ENCODE assay signal across 23 cellular contexts in the genomic region with DNA sequence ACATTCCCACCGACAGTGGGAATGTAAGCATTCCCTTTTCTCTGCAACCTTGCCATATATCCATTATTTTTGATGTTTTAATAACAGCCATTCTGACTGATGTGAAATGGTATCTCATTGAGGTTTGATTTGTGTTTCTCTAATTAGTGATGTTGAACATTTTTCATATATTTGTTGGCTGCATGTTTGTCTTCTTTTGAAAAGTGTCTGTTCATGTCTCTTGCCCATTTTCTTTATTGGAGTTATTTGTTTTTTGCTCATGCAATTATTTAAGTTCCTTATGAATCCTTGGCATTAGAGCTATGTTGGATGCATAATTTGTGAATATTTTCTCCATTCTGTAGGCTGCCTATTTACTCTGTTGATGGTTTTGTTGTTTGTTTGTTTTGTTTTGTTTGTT. TPM values are rescaled to one million over a fixed set of nuclear protein-coding genes. Genes with fewer than 3 reads are reported as not detected.
DNase-seq lines count a peak whose midpoint lies in the region; ATAC-seq and TF ChIP-seq lines count a peak whose summit lies in the region.
"Had no signal": no experiment of that assay in that cellular context is flagged by ENCODE, and none has a peak within 500 bp of the region (broad histone marks: within the 10 kb centered on the region; RNA-seq: fewer than 3 reads in every experiment).

No MANE protein-coding gene starts in this region.

- peaks cover 4 to 44% (median 7%) of the 10 kb centered on the region in 3 donors for H3K27me3 ChIP-seq in sigmoid colon

- no peak for TF ChIP-seq EP300 in sigmoid colon (IDR thresholded peaks at IDR 0.05)

- no peak for TF ChIP-seq POLR2A in sigmoid colon (IDR thresholded peaks at IDR 0.05)

- H3K36me3 Mint-ChIP-seq in activated naive CD8-positive, alpha-beta T cell treated with anti-CD3 and anti-CD28 coated beads, Interleukin-2, amount 50 U/mL, for 24 hours (ENCODE audit: low read depth) = peaks cover 12% of the 10 kb centered on the region
- H3K36me3 Mint-ChIP-seq in activated naive CD8-positive, alpha-beta T cell treated with anti-CD3 and anti-CD28 coated beads for 36 hours = peaks cover 6% of the 10 kb centered on the region
- peaks cover 14% of the 10 kb centered on the region for H3K36me3 Mint-ChIP-seq in activated T-helper 17 cell treated with anti-CD3 and anti-CD28 coated beads, Interleukin-2, amount 50 U/mL, for 72 hours (ENCODE audit: low read depth)
- H3K36me3 Mint-ChIP-seq in mesothelial cell of epicardium = no peaks in the 10 kb centered on the region
- H3K36me3 Mint-ChIP-seq in type B pancreatic cell = no peaks in the 10 kb centered on the region
- H3K36me3 Mint-ChIP-seq: CD14-positive monocyte had no signal

- TF ChIP-seq CTCF in mesothelial cell of epicardium (IDR thresholded peaks at IDR 0.05; ENCODE audit: unreplicated experiment) = no peak
- TF ChIP-seq CTCF in type B pancreatic cell (conservative IDR thresholded peaks at IDR 0.05) = no peak
- TF ChIP-seq CTCF in sigmoid colon (IDR thresholded peaks at IDR 0.05) = no peak

- H3K9me3 Mint-ChIP-seq in activated naive CD8-positive, alpha-beta T cell treated with anti-CD3 and anti-CD28 coated beads, Interleukin-2, amount 50 U/mL, for 24 hours = peaks cover 14% of the 10 kb centered on the region
- H3K9me3 Mint-ChIP-seq in activated naive CD8-positive, alpha-beta T cell treated with anti-CD3 and anti-CD28 coated beads for 36 hours = peaks cover 19% of the 10 kb centered on the region
- peaks cover 5% of the 10 kb centered on the region for H3K9me3 Mint-ChIP-seq in activated T-helper 17 cell treated with anti-CD3 and anti-CD28 coated beads, Interleukin-2, amount 50 U/mL, for 72 hours
- peaks cover 13% of the 10 kb centered on the region for H3K9me3 Mint-ChIP-seq in mesothelial cell of epicardium
- peaks cover 6% of the 10 kb centered on the region for H3K9me3 Mint-ChIP-seq in type B pancreatic cell

- ATAC-seq in activated naive CD8-positive, alpha-beta T cell treated with anti-CD3 and anti-CD28 coated beads, Interleukin-2, amount 50 U/mL, for 24 hours = no peak
- no peak for ATAC-seq in activated T-helper 17 cell treated with anti-CD3 and anti-CD28 coated beads, Interleukin-2, amount 50 U/mL, for 72 hours (replicated peaks)
- ATAC-seq in GM19324 (IDR thresholded peaks at IDR 0.05; ENCODE audit: low FRiP score, unreplicated experiment) = no peak
- ATAC-seq: HCT116, PC-3 had no signal

- 93 to 98% methylated on average over 1 of the region's 1 CpG for WGBS in sigmoid colon, 2 donors

- intact Hi-C loops in sigmoid colon (cut with DNase I) = no loop called here

- H3K27ac ChIP-seq in sigmoid colon = no peak overlapping the region
- H3K27ac ChIP-seq: RWPE1 had no signal

- peaks cover 0 to 3% (median 0%) of the 10 kb centered on the region in 4 donors for H3K9me3 ChIP-seq in sigmoid colon

- peaks cover 0 to 10% (median 0%) of the 10 kb centered on the region in 4 donors for H3K4me1 ChIP-seq in sigmoid colon
- H3K4me1 ChIP-seq: Caco-2 had no signal

- H3K27me3 Mint-ChIP-seq in activated naive CD8-positive, alpha-beta T cell treated with anti-CD3 and anti-CD28 coated beads, Interleukin-2, amount 50 U/mL, for 24 hours = peaks cover 17% of the 10 kb centered on the region
- H3K27me3 Mint-ChIP-seq in activated naive CD8-positive, alpha-beta T cell treated with anti-CD3 and anti-CD28 coated beads for 36 hours = peaks cover 23% of the 10 kb centered on the region
- H3K27me3 Mint-ChIP-seq in activated T-helper 17 cell treated with anti-CD3 and anti-CD28 coated beads, Interleukin-2, amount 50 U/mL, for 72 hours = peaks cover 4% of the 10 kb centered on the region
- H3K27me3 Mint-ChIP-seq in mesothelial cell of epicardium (ENCODE audit: low read depth) (peaks cover 75% of the 10 kb centered on the region), type B pancreatic cell (peaks cover 89% of the 10 kb centered on the region)

- no peak overlapping the region for H3K4me3 Mint-ChIP-seq in activated naive CD8-positive, alpha-beta T cell treated with anti-CD3 and anti-CD28 coated beads, Interleukin-2, amount 50 U/mL, for 24 hours
- H3K4me3 Mint-ChIP-seq in activated naive CD8-positive, alpha-beta T cell treated with anti-CD3 and anti-CD28 coated beads for 36 hours = no peak overlapping the region
- H3K4me3 Mint-ChIP-seq in activated T-helper 17 cell treated with anti-CD3 and anti-CD28 coated beads, Interleukin-2, amount 50 U/mL, for 72 hours = peak overlapping the region; percentile 42
- H3K4me3 Mint-ChIP-seq in mesothelial cell of epicardium (peak overlapping the region; percentile 10), type B pancreatic cell (peak overlapping the region; percentile 66)
- H3K4me3 Mint-ChIP-seq: CD14-positive monocyte had no signal

- no peaks in the 10 kb centered on the region for H3K36me3 ChIP-seq in sigmoid colon

- DNase-seq in activated naive CD8-positive, alpha-beta T cell treated with anti-CD3 and anti-CD28 coated beads, Interleukin-2, amount 50 U/mL, for 24 hours = no peak
- DNase-seq in activated naive CD8-positive, alpha-beta T cell treated with anti-CD3 and anti-CD28 coated beads for 36 hours = no peak
- DNase-seq in mesothelial cell of epicardium (ENCODE audit: low spot score in 2 of 2, unreplicated experiment in 2 of 2) (no peak), type B pancreatic cell (ENCODE audit: extremely low spot score, unreplicated experiment) (no peak), medulla oblongata (ENCODE audit: extremely low spot score) (no peak), sigmoid colon (no peak)
- DNase-seq: ACHN, Caco-2, GDM1, GOT3, MM.1S, NCI-H1092, NCI-H1436 treated with DMSO at 0.1 percent for 48 hours, NCI-H2029, NCI-H345, NCI-H524 treated with DMSO at 0.1 percent for 48 hours, PC-3, SIG-M5 had no signal

- no peak overlapping the region for H3K4me3 ChIP-seq in sigmoid colon

- peak overlapping the region; percentile 6 for H3K27ac Mint-ChIP-seq in activated naive CD8-positive, alpha-beta T cell treated with anti-CD3 and anti-CD28 coated beads, Interleukin-2, amount 50 U/mL, for 24 hours
- no peak overlapping the region for H3K27ac Mint-ChIP-seq in activated naive CD8-positive, alpha-beta T cell treated with anti-CD3 and anti-CD28 coated beads for 36 hours
- H3K27ac Mint-ChIP-seq in activated T-helper 17 cell treated with anti-CD3 and anti-CD28 coated beads, Interleukin-2, amount 50 U/mL, for 72 hours = no peak overlapping the region
- H3K27ac Mint-ChIP-seq in mesothelial cell of epicardium = no peak overlapping the region
- H3K27ac Mint-ChIP-seq in type B pancreatic cell = no peak overlapping the region

- H3K4me1 Mint-ChIP-seq in activated naive CD8-positive, alpha-beta T cell treated with anti-CD3 and anti-CD28 coated beads, Interleukin-2, amount 50 U/mL, for 24 hours = peaks cover 33% of the 10 kb centered on the region
- H3K4me1 Mint-ChIP-seq in activated naive CD8-positive, alpha-beta T cell treated with anti-CD3 and anti-CD28 coated beads for 36 hours = peaks cover 30% of the 10 kb centered on the region
- peaks cover 14% of the 10 kb centered on the region for H3K4me1 Mint-ChIP-seq in activated T-helper 17 cell treated with anti-CD3 and anti-CD28 coated beads, Interleukin-2, amount 50 U/mL, for 72 hours
- H3K4me1 Mint-ChIP-seq in mesothelial cell of epicardium (peaks cover 12% of the 10 kb centered on the region), type B pancreatic cell (ENCODE audit: unreplicated experiment) (peaks cover 8% of the 10 kb centered on the region)

RNA-seq across cellular contexts. Expression of gene ABT1, which starts 18.0 kb away (rescaled TPM):
- total RNA-seq in activated naive CD8-positive, alpha-beta T cell treated with anti-CD3 and anti-CD28 coated beads for 36 hours = 10 to 100 TPM; 44.5 to 45.8 TPM
- total RNA-seq in activated T-helper 17 cell treated with anti-CD3 and anti-CD28 coated beads, Interleukin-2, amount 50 U/mL, for 72 hours = 10 to 100 TPM; 24.5 to 30.0 TPM
- total RNA-seq in mesothelial cell of epicardium (21.8 to 22.6 TPM (median 21.9 TPM) in 3 replicates), type B pancreatic cell (ENCODE audit: low replicate concordance) (21.4 and 23.9 TPM in 2 replicates), sigmoid colon (10 to 100 TPM; 10.2 to 19.4 (median 15.8) TPM)
- 10 to 100 TPM; 12.6 to 21.3 (median 19.8) TPM for polyA plus RNA-seq in sigmoid colon

RNA-seq across cellular contexts. Expression of gene HMGN4, which starts 40.6 kb away (rescaled TPM):
- total RNA-seq in activated naive CD8-positive, alpha-beta T cell treated with anti-CD3 and anti-CD28 coated beads for 36 hours = 10 to 100 TPM; 89.2 to 90.1 TPM
- 10 to 100 TPM; 84.3 to 90.3 TPM for total RNA-seq in activated T-helper 17 cell treated with anti-CD3 and anti-CD28 coated beads, Interleukin-2, amount 50 U/mL, for 72 hours
- total RNA-seq in mesothelial cell of epicardium (49.4 to 60.5 TPM (median 54.1 TPM) in 3 replicates), type B pancreatic cell (ENCODE audit: low replicate concordance) (31.7 and 37.6 TPM in 2 replicates), sigmoid colon (100 to 1,000 TPM in 1 of 4 donors, 10 to 100 TPM in 3; 70.6 to 104 (median 77.2) TPM)
- 10 to 100 TPM; 55.9 to 67.2 (median 56.2) TPM for polyA plus RNA-seq in sigmoid colon

Comparison
In these comparisons a context has a peak if more than half of its experiments do, and no peak if none do; other contexts are left out.
1. H3K4me3 Mint-ChIP-seq: peak in activated T-helper 17 cell treated with anti-CD3 and anti-CD28 coated beads, Interleukin-2, amount 50 U/mL, for 72 hours (single experiment), mesothelial cell of epicardium (single experiment) and type B pancreatic cell (single experiment); none in activated naive CD8-positive, alpha-beta T cell treated with anti-CD3 and anti-CD28 coated beads, Interleukin-2, amount 50 U/mL, for 24 hours (single experiment) and activated naive CD8-positive, alpha-beta T cell treated with anti-CD3 and anti-CD28 coated beads for 36 hours (single experiment).